ENCODE assay signal across 14 cellular contexts in the genomic region with DNA sequence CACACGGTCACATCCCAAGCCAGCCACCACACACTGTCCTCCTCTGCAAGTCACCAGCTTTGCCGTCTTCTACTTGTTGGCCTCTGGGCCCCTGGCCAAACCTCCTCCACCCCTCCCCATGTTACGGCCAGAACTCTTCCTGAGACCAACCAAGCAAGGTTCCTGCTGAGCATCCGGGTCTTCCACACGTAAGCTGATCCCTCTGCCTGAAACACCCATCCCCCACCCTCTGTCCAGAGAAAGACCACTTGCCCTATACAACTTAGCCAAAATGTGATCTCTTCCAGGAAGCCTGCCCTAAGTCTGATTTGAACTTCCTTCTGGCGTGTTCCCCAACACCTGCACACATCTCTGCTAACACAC. TPM values are rescaled to one million over a fixed set of nuclear protein-coding genes. Genes with fewer than 3 reads are reported as not detected.
DNase-seq lines count a peak whose midpoint lies in the region; FAIRE-seq and TF ChIP-seq lines count a peak whose summit lies in the region.
"Had no signal": no experiment of that assay in that cellular context is flagged by ENCODE, and none has a peak within 500 bp of the region (broad histone marks: within the 10 kb centered on the region; RNA-seq: fewer than 3 reads in every experiment).

No MANE protein-coding gene starts in this region.

- no peak overlapping the region for H2AFZ ChIP-seq in astrocyte (ENCODE audit: low read depth, low read length)

- DNase-seq in H4 (ENCODE audit: low spot score) (peak; percentile 35), astrocyte (ENCODE audit: low read depth) (peak; percentile 29), iPS-NIHi7 (ENCODE audit: extremely low spot score) (peak; percentile 56), immature natural killer cell (no peak), esophagus squamous epithelium (lab: John Stamatoyannopoulos, UW) (no peak), NCI-H187 (lab: John Stamatoyannopoulos, UW) (no peak)
- DNase-seq in stimulated activated naive CD4-positive, alpha-beta T cell treated with Interleukin-2 at 50 U/mL for 16 hours (lab: John Stamatoyannopoulos, UW), result no peak
- DNase-seq: activated T-cell treated with anti-CD3 and anti-CD28 coated beads, Interleukin-2, amount 50 U/mL, for 48 hours; colonic mucosa; lower lobe of right lung; Right ventricle myocardium superior had no signal

- FAIRE-seq in astrocyte (lab: Jason Lieb, UNC), result no peak

- H3K79me2 ChIP-seq in astrocyte (ENCODE audit: insufficient read depth, low read length), result peaks cover 8% of the 10 kb centered on the region

- TF ChIP-seq POLR2A in esophagus squamous epithelium (IDR thresholded peaks at IDR 0.05), result no peak

- H3K27ac Mint-ChIP-seq in astrocyte (ENCODE audit: unreplicated experiment) (peak overlapping the region; percentile 41), immature natural killer cell (no peak overlapping the region)
- H3K27ac Mint-ChIP-seq: B cell had no signal

- H3K4me3 ChIP-seq in astrocyte (ENCODE audit: insufficient read depth, low read depth, low read length), result no peak overlapping the region
- no peak overlapping the region for H3K4me3 ChIP-seq in esophagus squamous epithelium
- H3K4me3 ChIP-seq: colonic mucosa, lower lobe of right lung, thoracic aorta had no signal

- peaks cover 4% of the 10 kb centered on the region for H3K4me1 Mint-ChIP-seq in astrocyte (ENCODE audit: low read depth, unreplicated experiment)
- no peaks in the 10 kb centered on the region for H3K4me1 Mint-ChIP-seq in immature natural killer cell
- H3K4me1 Mint-ChIP-seq: B cell had no signal

- H3K27me3 ChIP-seq in astrocyte (ENCODE audit: insufficient read depth, low read length) (no peaks in the 10 kb centered on the region), esophagus squamous epithelium (no peaks in the 10 kb centered on the region)
- H3K27me3 ChIP-seq: colonic mucosa had no signal

- TF ChIP-seq CTCF in 22Rv1 (IDR thresholded peaks at IDR 0.05), result no peak
- TF ChIP-seq CTCF in astrocyte (IDR thresholded peaks at IDR 0.05; ENCODE audit: insufficient read depth, low read depth, low read length), result no peak
- TF ChIP-seq CTCF in esophagus squamous epithelium (IDR thresholded peaks at IDR 0.05), result no peak

- H3K36me3 ChIP-seq in astrocyte (ENCODE audit: insufficient read depth, low read length), result peaks cover 56% of the 10 kb centered on the region
- peaks cover 56 to 100% (median 70%) of the 10 kb centered on the region in 3 donors for H3K36me3 ChIP-seq in esophagus squamous epithelium

- peaks cover 16% of the 10 kb centered on the region for H3K36me3 Mint-ChIP-seq in astrocyte (ENCODE audit: low read depth, unreplicated experiment)
- H3K36me3 Mint-ChIP-seq in immature natural killer cell, result peaks cover 0 to 15% (median 0%) of the 10 kb centered on the region in 3 donors

- no peaks in the 10 kb centered on the region for H3K27me3 Mint-ChIP-seq in astrocyte (ENCODE audit: low read depth, unreplicated experiment)
- no peaks in the 10 kb centered on the region for H3K27me3 Mint-ChIP-seq in immature natural killer cell (ENCODE audit: low read depth in 3 of 3)
- H3K27me3 Mint-ChIP-seq: B cell had no signal

- H3K9me3 Mint-ChIP-seq in astrocyte (ENCODE audit: unreplicated experiment) (no peaks in the 10 kb centered on the region), immature natural killer cell (no peaks in the 10 kb centered on the region)

- WGBS in esophagus squamous epithelium, 2 donors, result 86 to 89% methylated on average over 6 of the region's 6 CpGs

- H3K9me3 ChIP-seq in astrocyte (ENCODE audit: insufficient read depth, low read depth, low read length) (no peaks in the 10 kb centered on the region), esophagus squamous epithelium (no peaks in the 10 kb centered on the region)
- H3K9me3 ChIP-seq: colonic mucosa, lower lobe of right lung, thoracic aorta had no signal

- H3K27ac ChIP-seq in 22Rv1 (peak overlapping the region; percentile 92), astrocyte (ENCODE audit: low read depth, low read length) (peak overlapping the region; percentile 38), esophagus squamous epithelium (peak overlapping the region in 2 of 4 donors; percentile 28 to 48)
- H3K27ac ChIP-seq: colonic mucosa, lower lobe of right lung, thoracic aorta had no signal

- H3K4me3 Mint-ChIP-seq in astrocyte (ENCODE audit: unreplicated experiment), result no peak overlapping the region
- no peak overlapping the region for H3K4me3 Mint-ChIP-seq in immature natural killer cell
- H3K4me3 Mint-ChIP-seq: B cell had no signal

- H3K4me1 ChIP-seq in astrocyte (ENCODE audit: insufficient read depth, low read length) (peaks cover 10% of the 10 kb centered on the region), esophagus squamous epithelium (peaks cover 0 to 13% (median 0%) of the 10 kb centered on the region in 3 donors)
- H3K4me1 ChIP-seq: colonic mucosa, lower lobe of right lung had no signal

- H4K20me1 ChIP-seq in astrocyte (ENCODE audit: insufficient read depth, low read length), result peaks cover 26% of the 10 kb centered on the region

- intact Hi-C loops in esophagus squamous epithelium (cut with DNase I), result no loop called here

- no peak overlapping the region for H3K4me2 ChIP-seq in astrocyte (ENCODE audit: low read length)

- peak overlapping the region; percentile 23 for H3K9ac ChIP-seq in astrocyte (ENCODE audit: low read length)

RNA-seq across cellular contexts. Expression of a gene that starts 16.1 kb away (rescaled TPM):
- not detected in 2 replicates for total RNA-seq in H4 (2014; rRNA removed; shearing (Covaris generic))
- total RNA-seq in astrocyte, result 0.23 and 0.34 TPM in 2 replicates
- polyA plus RNA-seq in immature natural killer cell, result under 1 TPM in 2 of 3 donors, not detected in 1; 0.32 to 0.90 TPM
- total RNA-seq in esophagus squamous epithelium, result 1 to 10 TPM; 2.0 to 4.5 (median 3.2) TPM

RNA-seq across cellular contexts. Expression of a gene that starts 29.1 kb away (rescaled TPM):
- total RNA-seq in H4 (2014; rRNA removed; shearing (Covaris generic)), result 29.7 and 44.6 TPM in 2 replicates
- 68.4 and 77.8 TPM in 2 replicates for total RNA-seq in astrocyte
- polyA plus RNA-seq in immature natural killer cell, result 10 to 100 TPM; 10.4 to 29.9 (median 15.6) TPM
- 10 to 100 TPM; 80.1 to 98.5 (median 84.5) TPM for total RNA-seq in esophagus squamous epithelium

RNA-seq across cellular contexts. Expression of a gene that starts 44.4 kb away (rescaled TPM):
- total RNA-seq in H4 (2014; rRNA removed; shearing (Covaris generic)), result 17.8 and 17.9 TPM in 2 replicates
- total RNA-seq in astrocyte, result 66.6 and 66.7 TPM in 2 replicates
- 1 to 10 TPM in 1 of 3 donors, under 1 TPM in 1, not detected in 1; 0.33 to 2.4 TPM for polyA plus RNA-seq in immature natural killer cell
- total RNA-seq in esophagus squamous epithelium, result 10 to 100 TPM; 18.7 to 36.8 (median 20.9) TPM

RNA-seq across cellular contexts. Expression of a gene that starts 51.8 kb away (rescaled TPM):
- 16.4 and 20.7 TPM in 2 replicates for total RNA-seq in H4 (2014; rRNA removed; shearing (Covaris generic))
- total RNA-seq in astrocyte (20.0 and 20.6 TPM in 2 replicates), esophagus squamous epithelium (10 to 100 TPM; 12.1 to 16.2 (median 14.7) TPM)
- polyA plus RNA-seq in immature natural killer cell, result 10 to 100 TPM; 26.6 to 32.2 (median 30.5) TPM

Comparison
In these comparisons a context has a peak if more than half of its experiments do, and no peak if none do; other contexts are left out.
1. DNase-seq: peak in H4 (single experiment), astrocyte (single experiment) and iPS-NIHi7 (single experiment); none in immature natural killer cell (0 of 3), esophagus squamous epithelium (single experiment), stimulated activated naive CD4-positive, alpha-beta T cell treated with Interleukin-2 at 50 U/mL for 16 hours (single experiment) and NCI-H187 (0 of 2).